ENCODE assay signal across 27 cellular contexts in the genomic region with DNA sequence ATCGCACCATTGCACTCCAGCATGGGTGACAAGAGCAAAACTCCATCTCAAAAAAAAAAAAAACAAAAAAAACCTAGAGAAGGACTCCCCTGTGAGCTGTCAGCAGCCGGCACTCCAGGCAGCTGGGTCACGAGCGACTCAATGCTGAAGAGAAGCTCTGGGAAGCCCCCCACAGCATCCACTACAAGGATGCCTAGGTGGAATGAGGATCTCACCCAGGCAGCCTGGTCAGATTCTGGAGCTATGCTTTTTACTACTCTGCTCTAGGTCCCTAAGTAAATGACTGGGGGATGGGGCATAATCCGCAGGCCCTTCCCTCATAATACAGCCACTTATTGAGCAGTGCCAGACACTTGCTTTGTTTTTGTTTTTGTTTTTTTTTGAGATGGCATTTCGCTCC. TPM values are rescaled to one million over a fixed set of nuclear protein-coding genes. Genes with fewer than 3 reads are reported as not detected.
"Had no signal": no experiment of that assay in that cellular context is flagged by ENCODE, and none has a peak within 500 bp of the region (broad histone marks: within the 10 kb centered on the region; RNA-seq: fewer than 3 reads in every experiment).

No MANE protein-coding gene starts in this region.

- H3K4me3 ChIP-seq: ascending aorta, cardiac muscle cell had no signal

- ATAC-seq: activated CD8-positive, alpha-beta memory T cell treated with anti-CD3 and anti-CD28 coated beads, Interleukin-2, amount 10 ng/mL, durations not matched to agents 7 days and 5 days; activated CD8-positive, alpha-beta T cell treated with anti-CD3 and anti-CD28 coated beads, Interleukin-2, amount 10 ng/mL, durations not matched to agents 7 days and 5 days; activated naive CD8-positive, alpha-beta T cell treated with anti-CD3 and anti-CD28 coated beads, Interleukin-2, amount 50 U/mL, for 24 hours had no signal

- H3K36me3 ChIP-seq: ascending aorta, cardiac muscle cell had no signal

- DNase-seq: activated B cell treated with CpG ODN at 0.5 μM for 24 hours; activated CD4-positive, alpha-beta memory T cell treated with anti-CD3 and anti-CD28 coated beads, Interleukin-2, amount 10 ng/mL, durations not matched to agents 7 days and 5 days; activated CD4-positive, alpha-beta T cell treated with anti-CD3 and anti-CD28 coated beads for 4 hours; activated CD4-positive, alpha-beta T cell treated with anti-CD3 and anti-CD28 coated beads, Interleukin-2, amount 10 ng/mL, durations not matched to agents 7 days and 5 days; activated CD4-positive, alpha-beta T cell treated with anti-CD3 and anti-CD28 coated beads, Interleukin-2, amount 50 U/mL, for 48 hours; activated CD4-positive, CD25-positive, alpha-beta regulatory T cell treated with anti-CD3 and anti-CD28 coated beads, Interleukin-2, amount 50 U/mL, for 72 hours; activated CD8-positive, alpha-beta memory T cell treated with anti-CD3 and anti-CD28 coated beads for 24 hours; activated CD8-positive, alpha-beta memory T cell treated with anti-CD3 and anti-CD28 coated beads, Interleukin-2, amount 10 ng/mL, durations not matched to agents 7 days and 5 days; activated CD8-positive, alpha-beta memory T cell treated with anti-CD3 and anti-CD28 coated beads, Interleukin-2, amount 50 U/mL, for 48 hours; activated CD8-positive, alpha-beta T cell treated with anti-CD3 and anti-CD28 coated beads, Interleukin-2, amount 10 ng/mL, durations not matched to agents 7 days and 5 days; activated effector memory CD4-positive, alpha-beta T cell treated with Interleukin-2 at 50 U/mL for 16 hours; activated gamma-delta T cell; activated naive CD4-positive, alpha-beta T cell treated with anti-CD3 and anti-CD28 coated beads, Interleukin-2, amount 10 ng/mL, durations not matched to agents 7 days and 5 days; activated naive CD4-positive, alpha-beta T cell treated with Interleukin-2 at 50 U/mL for 16 hours; activated naive CD8-positive, alpha-beta T cell treated with anti-CD3 and anti-CD28 coated beads, Interleukin-2, amount 10 ng/mL, durations not matched to agents 7 days and 5 days; activated naive CD8-positive, alpha-beta T cell treated with anti-CD3 and anti-CD28 coated beads, Interleukin-2, amount 50 U/mL, for 24 hours; activated T-cell treated with anti-CD3 and anti-CD28 coated beads, Interleukin-2, amount 50 U/mL, for 24 hours; activated T-cell treated with anti-CD3 and anti-CD28 coated beads, Interleukin-2, amount 50 U/mL, for 48 hours; amygdala; anterior cingulate cortex; caudate nucleus; T-helper 1 cell; T-helper 2 cell; T-helper 9 cell had no signal

- H3K4me1 ChIP-seq: ascending aorta had no signal

- H3K27ac ChIP-seq: ascending aorta, cardiac muscle cell, VCaP had no signal

- H3K9me3 ChIP-seq: ascending aorta had no signal

RNA-seq across cellular contexts. Expression of a gene that starts 6.6 kb away (rescaled TPM):
- total RNA-seq: ascending aorta, cardiac muscle cell had no signal

RNA-seq across cellular contexts. Expression of a gene that starts 11.0 kb away (rescaled TPM):
- total RNA-seq: activated CD4-positive, alpha-beta T cell treated with anti-CD3 and anti-CD28 coated beads, Interleukin-2, amount 10 ng/mL, durations not matched to agents 7 days and 5 days; ascending aorta had no signal
